1 cellular context compared by ENCODE assay signal in genomic region chr1:145964328-145965118, GRCh38.
A peak's percentile ranks its signal among the peaks of the same experiment; 100 is the strongest.
TF ChIP-seq lines count a peak whose summit lies in the region.

Gene ANKRD34A (minus strand): TSS chr1:145964575. CDS start chr1:145961759, 2,816 bp downstream.
Gene POLR3GL (plus strand): TSS chr1:145964690. CDS start chr1:145974866, 10,176 bp downstream.

TF ChIP-seq in K562, 482 proteins besides CTCF, POLR2A, EP300 and RAD21 (continued from another document and continues in another):
- TF ChIP-seq ATF2 (CRISPR knock-in tag; IDR thresholded peaks at IDR 0.05): no peak
- no peak for TF ChIP-seq CEBPB (tag; IDR thresholded peaks at IDR 0.05)
- TF ChIP-seq FOXJ3 (CRISPR knock-in tag; IDR thresholded peaks at IDR 0.05): no peak
- TF ChIP-seq ZFX (CRISPR knock-in tag; IDR thresholded peaks at IDR 0.05): peak; percentile 83
- no peak for TF ChIP-seq E2F4 (CRISPR knock-in tag; IDR thresholded peaks at IDR 0.05; ENCODE audit: low read depth)
- TF ChIP-seq MEF2A (IDR thresholded peaks at IDR 0.05; ENCODE audit: control insufficient read depth, low read depth, low read length): no peak
- no peak for TF ChIP-seq ILF3 (IDR thresholded peaks at IDR 0.05; ENCODE audit: borderline replicate concordance)
- TF ChIP-seq CHCHD3 (CRISPR knock-in tag; IDR thresholded peaks at IDR 0.05): no peak
- no peak; the same call in 1 of the 2 replicates for TF ChIP-seq GABPB2 (CRISPR knock-in tag; conservative IDR thresholded peaks at IDR 0.05)
- TF ChIP-seq GMEB1 (CRISPR knock-in tag; IDR thresholded peaks at IDR 0.05): no peak; the same call in 1 of the 2 replicates
- TF ChIP-seq SIN3B (IDR thresholded peaks at IDR 0.05; ENCODE audit: low read depth): no peak
- no peak for TF ChIP-seq MXI1 (IDR thresholded peaks at IDR 0.05; ENCODE audit: low read depth, low read length)
- no peak for TF ChIP-seq HMGN3 (IDR thresholded peaks at IDR 0.05; ENCODE audit: borderline replicate concordance, extremely low read depth, insufficient read length, low read depth, low read length)
- TF ChIP-seq DIDO1 (tag; IDR thresholded peaks at IDR 0.05; ENCODE audit: low read depth): no peak
- no peak for TF ChIP-seq ZEB2 (IDR thresholded peaks at IDR 0.05)
- no peak for TF ChIP-seq MTF1 (CRISPR knock-in tag; IDR thresholded peaks at IDR 0.05; ENCODE audit: borderline replicate concordance)
- TF ChIP-seq TCF7 (IDR thresholded peaks at IDR 0.05; ENCODE audit: borderline replicate concordance): peak; percentile 45; the same call in 1 of the 2 replicates
- no peak for TF ChIP-seq SREBF1 (IDR thresholded peaks at IDR 0.05; ENCODE audit: borderline replicate concordance, low read depth, low read length)
- TF ChIP-seq SMAD3 (CRISPR knock-in tag; conservative IDR thresholded peaks at IDR 0.05): no peak
- no peak for TF ChIP-seq KAT8 (IDR thresholded peaks at IDR 0.05; ENCODE audit: low read depth)
- TF ChIP-seq TEAD2 (tag; IDR thresholded peaks at IDR 0.05): no peak
- TF ChIP-seq ZNF699 (CRISPR knock-in tag; IDR thresholded peaks at IDR 0.05; ENCODE audit: insufficient replicate concordance): no peak
- no peak for TF ChIP-seq SETDB1 (IDR thresholded peaks at IDR 0.05; ENCODE audit: low read length)
- TF ChIP-seq DLX4 (CRISPR knock-in tag; IDR thresholded peaks at IDR 0.05): no peak
- no peak for TF ChIP-seq ZC3H8 (IDR thresholded peaks at IDR 0.05)
- no peak for TF ChIP-seq ARHGAP35 (IDR thresholded peaks at IDR 0.05; ENCODE audit: partially characterized antibody)
- no peak for TF ChIP-seq FOXJ2 (tag; IDR thresholded peaks at IDR 0.05)
- TF ChIP-seq CXXC5 (CRISPR knock-in tag; IDR thresholded peaks at IDR 0.05): peak; percentile 72
- no peak for TF ChIP-seq HLTF (IDR thresholded peaks at IDR 0.05)
- TF ChIP-seq ZNF445 (CRISPR knock-in tag; IDR thresholded peaks at IDR 0.05; ENCODE audit: low read depth): no peak
- TF ChIP-seq NUFIP1 (IDR thresholded peaks at IDR 0.05; ENCODE audit: partially characterized antibody): no peak
- peak; percentile 78 for TF ChIP-seq TBP (optimal IDR thresholded peaks at IDR 0.05; ENCODE audit: low read depth, low read length)
- TF ChIP-seq TRIM28 (IDR thresholded peaks at IDR 0.05): peak; percentile 35; the same call in 1 of the 2 replicates
- TF ChIP-seq PCBP1 (IDR thresholded peaks at IDR 0.05; ENCODE audit: low read depth, low read length, poor library complexity, severe bottlenecking): no peak
- TF ChIP-seq CREBBP (IDR thresholded peaks at IDR 0.05; ENCODE audit: low read depth, low read length): no peak
- TF ChIP-seq ZNF778 (CRISPR knock-in tag; IDR thresholded peaks at IDR 0.05): no peak
- TF ChIP-seq PML (IDR thresholded peaks at IDR 0.05; ENCODE audit: low read length): peak; percentile 75
- no peak for TF ChIP-seq ZMIZ1 (IDR thresholded peaks at IDR 0.05; ENCODE audit: low read depth in 2 of 2, low read length in 2 of 2)
- no peak for TF ChIP-seq ZFP91 (CRISPR knock-in tag; IDR thresholded peaks at IDR 0.05)
- peak; percentile 8 for TF ChIP-seq MEIS2 (IDR thresholded peaks at IDR 0.05; ENCODE audit: partially characterized antibody)
- TF ChIP-seq ZNF239 (CRISPR knock-in tag; IDR thresholded peaks at IDR 0.05): no peak
- TF ChIP-seq SMARCA5 (IDR thresholded peaks at IDR 0.05): no peak
- no peak for TF ChIP-seq ZNF609 (CRISPR knock-in tag; IDR thresholded peaks at IDR 0.05; ENCODE audit: borderline replicate concordance)
- TF ChIP-seq HINFP (tag; conservative IDR thresholded peaks at IDR 0.05; ENCODE audit: low read depth): no peak
- no peak for TF ChIP-seq HBP1 (CRISPR knock-in tag; IDR thresholded peaks at IDR 0.05)
- TF ChIP-seq ZNF274 (IDR thresholded peaks at IDR 0.05; ENCODE audit: borderline replicate concordance, low read depth, low read length): no peak
